In the genomic region with DNA sequence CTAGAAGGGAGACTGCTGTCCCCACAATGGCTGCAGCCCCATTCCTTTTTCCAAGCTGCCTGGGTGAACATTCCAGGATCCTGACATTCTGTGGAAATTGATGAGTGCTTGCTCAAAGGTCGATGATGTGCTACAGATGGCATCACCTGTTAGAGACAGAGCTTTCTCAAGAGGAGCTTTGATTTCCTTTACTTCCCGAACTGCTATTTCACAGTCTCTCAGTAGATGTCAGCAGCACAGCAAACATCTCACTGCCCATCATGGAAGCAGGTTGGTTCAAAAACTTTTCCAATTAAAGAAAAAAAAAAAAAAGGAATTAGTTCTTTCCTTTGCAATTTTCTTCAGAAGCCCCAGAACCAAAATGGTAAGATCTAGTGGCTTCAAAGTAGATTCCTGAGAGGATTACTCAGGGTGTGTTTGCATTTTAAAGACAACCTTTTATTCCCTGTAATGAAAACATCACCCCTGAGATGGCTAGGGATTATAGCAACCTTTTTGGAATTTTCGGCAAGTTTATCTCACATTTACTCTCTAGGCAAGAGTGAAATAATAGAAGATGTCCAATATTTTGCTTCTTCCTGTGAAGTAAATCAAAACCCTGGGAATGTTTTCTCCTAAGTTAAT, we compare ENCODE assay signal across 8 cellular contexts. TPM values are rescaled to one million over a fixed set of nuclear protein-coding genes. Genes with fewer than 3 reads are reported as not detected.
DNase-seq lines count a peak whose midpoint lies in the region; ATAC-seq and TF ChIP-seq lines count a peak whose summit lies in the region.

No MANE protein-coding gene starts in this region.

- DNase-seq in A673 (ENCODE audit: low spot score): peak; percentile 43
- no peak for DNase-seq in H9
- DNase-seq in ascending aorta (ENCODE audit: low spot score in 2 of 2): no peak
- DNase-seq in iris pigment epithelial cell (ENCODE audit: low read depth): peak; percentile 56
- no peak for DNase-seq in CD8-positive, alpha-beta T cell
- no peak for DNase-seq in stimulated activated effector memory CD8-positive, alpha-beta T cell treated with anti-CD3 and anti-CD28 coated beads, Interleukin-12 subunit alpha, Interleukin-12 subunit beta, amount 100 ng/mL, for 72 hours (ENCODE audit: low spot score in 2 of 2)
- no peak for DNase-seq in SIG-M5 treated with dmso at 0.1 percent for 504 hours (lab: John Stamatoyannopoulos, UW; ENCODE audit: unreplicated experiment)

- no peak overlapping the region for H3K9ac ChIP-seq in H9 (ENCODE audit: extremely low read depth, insufficient read length, low read length)

- peaks cover 39 to 57% of the 10 kb centered on the region in 2 experiments for H3K4me1 Mint-ChIP-seq in H9
- peaks cover 6% of the 10 kb centered on the region for H3K4me1 Mint-ChIP-seq in CD8-positive, alpha-beta T cell (ENCODE audit: low read depth)
- no peaks in the 10 kb centered on the region for H3K4me1 Mint-ChIP-seq in stimulated activated effector memory CD8-positive, alpha-beta T cell treated with anti-CD3 and anti-CD28 coated beads, Interleukin-12 subunit alpha, Interleukin-12 subunit beta, amount 100 ng/mL, for 72 hours

- H2AK5ac ChIP-seq in H9 (ENCODE audit: insufficient read length, low read length): no peak overlapping the region

- H3K18ac ChIP-seq in H9 (ENCODE audit: insufficient read length, low read depth, low read length): no peak overlapping the region

- no peaks in the 10 kb centered on the region for H4K20me1 ChIP-seq in H9 (ENCODE audit: control insufficient read depth, insufficient read depth, insufficient read length)

- H4K5ac ChIP-seq in H9 (ENCODE audit: insufficient read length, low read depth, low read length): no peak overlapping the region

- H3K79me1 ChIP-seq in H9 (ENCODE audit: insufficient read depth, low read depth, low read length, poor library complexity, severe bottlenecking): no peaks in the 10 kb centered on the region

- no peak overlapping the region for H4K91ac ChIP-seq in H9 (ENCODE audit: insufficient read length, low read depth, low read length)

- H3K27ac ChIP-seq in A673 (ENCODE audit: low read depth, low read length, poor library complexity, severe bottlenecking): no peak overlapping the region
- no peak overlapping the region for H3K27ac ChIP-seq in H9 (ENCODE audit: insufficient read length, low read depth, low read length)
- H3K27ac ChIP-seq in ascending aorta: no peak overlapping the region
- H3K27ac ChIP-seq in CD8-positive, alpha-beta T cell (ENCODE audit: low read depth, low read length): no peak overlapping the region

- H3K27ac Mint-ChIP-seq in H9: peak overlapping the region in 1 of 3 experiments; percentile 75; a peak in 2 of 7 replicates
- no peak overlapping the region for H3K27ac Mint-ChIP-seq in CD8-positive, alpha-beta T cell
- no peak overlapping the region for H3K27ac Mint-ChIP-seq in stimulated activated effector memory CD8-positive, alpha-beta T cell treated with anti-CD3 and anti-CD28 coated beads, Interleukin-12 subunit alpha, Interleukin-12 subunit beta, amount 100 ng/mL, for 72 hours

- H3K79me2 ChIP-seq in H9 (ENCODE audit: insufficient read depth, low read length): no peaks in the 10 kb centered on the region

- H4K8ac ChIP-seq in H9 (replicated peaks; ENCODE audit: insufficient read length, low read depth, low read length): no peak overlapping the region

- no peak overlapping the region for H2BK120ac ChIP-seq in H9 (ENCODE audit: low read depth, low read length, poor library complexity, severe bottlenecking)

- no peak overlapping the region for H3K4ac ChIP-seq in H9 (ENCODE audit: low read depth, low read length)

- no peak for ATAC-seq in HG03571 (IDR thresholded peaks at IDR 0.05; ENCODE audit: unreplicated experiment)
- no peak for ATAC-seq in CD8-positive, alpha-beta T cell
- no peak for ATAC-seq in stimulated activated effector memory CD8-positive, alpha-beta T cell treated with anti-CD3 and anti-CD28 coated beads, Interleukin-12 subunit alpha, Interleukin-12 subunit beta, amount 100 ng/mL, for 72 hours

- H2BK15ac ChIP-seq in H9 (ENCODE audit: low read depth, low read length): no peak overlapping the region

- H3K4me1 ChIP-seq in A673 (ENCODE audit: insufficient read depth, low read length, poor library complexity, severe bottlenecking) (no peaks in the 10 kb centered on the region), H9 (ENCODE audit: insufficient read depth, low read length) (0 out of 2 replicates have a peak, but pooled peaks cover 4% of the 10 kb centered on the region), ascending aorta (peaks cover 0 to 2% of the 10 kb centered on the region in 2 donors)
- no peaks in the 10 kb centered on the region for H3K4me1 ChIP-seq in CD8-positive, alpha-beta T cell (ENCODE audit: insufficient read depth, low read length)

- no peaks in the 10 kb centered on the region for H3K23me2 ChIP-seq in H9 (ENCODE audit: insufficient read length, low read depth, low read length, poor library complexity, severe bottlenecking)

- H2BK20ac ChIP-seq in H9 (ENCODE audit: low read depth, low read length, poor library complexity, severe bottlenecking): no peak overlapping the region

- no peak overlapping the region for H3K23ac ChIP-seq in H9 (ENCODE audit: insufficient read length, low read depth, low read length)

- H3K36me3 ChIP-seq in A673 (ENCODE audit: insufficient read depth, low read length, poor library complexity, severe bottlenecking) (no peaks in the 10 kb centered on the region), ascending aorta (no peaks in the 10 kb centered on the region)
- H3K36me3 ChIP-seq in CD8-positive, alpha-beta T cell (ENCODE audit: insufficient read depth, low read length): no peaks in the 10 kb centered on the region

- H3K4me3 Mint-ChIP-seq in H9: no peak overlapping the region
- no peak overlapping the region for H3K4me3 Mint-ChIP-seq in CD8-positive, alpha-beta T cell
- no peak overlapping the region for H3K4me3 Mint-ChIP-seq in stimulated activated effector memory CD8-positive, alpha-beta T cell treated with anti-CD3 and anti-CD28 coated beads, Interleukin-12 subunit alpha, Interleukin-12 subunit beta, amount 100 ng/mL, for 72 hours

- H3K4me2 ChIP-seq in H9 (ENCODE audit: insufficient read depth, insufficient read length, low read length): no peak overlapping the region

- H3K9me3 ChIP-seq in A673 (ENCODE audit: low read depth, low read length, poor library complexity, severe bottlenecking) (no peaks in the 10 kb centered on the region), H9 (ENCODE audit: control insufficient read depth, low read depth, low read length) (no peaks in the 10 kb centered on the region), ascending aorta (no peaks in the 10 kb centered on the region)
- no peaks in the 10 kb centered on the region for H3K9me3 ChIP-seq in CD8-positive, alpha-beta T cell (ENCODE audit: low read length)

- no TSS peak for BruUV-seq in A673 (replicated peaks; lab: Mats Ljungman, UMichigan)

- no peak overlapping the region for H2AFZ ChIP-seq in H9 (ENCODE audit: low read length)

- no peak overlapping the region for H3T11ph ChIP-seq in H9 (ENCODE audit: low read length)

- no peak overlapping the region for H3K56ac ChIP-seq in H9 (ENCODE audit: insufficient read length, low read depth, low read length)

- no peak overlapping the region for H3K14ac ChIP-seq in H9 (ENCODE audit: insufficient read depth, low read length)

- no peaks in the 10 kb centered on the region for H3K36me3 Mint-ChIP-seq in H9 (ENCODE audit: insufficient read depth in 1 of 3, low read depth in 3 of 3)
- H3K36me3 Mint-ChIP-seq in CD8-positive, alpha-beta T cell: no peaks in the 10 kb centered on the region
- H3K36me3 Mint-ChIP-seq in stimulated activated effector memory CD8-positive, alpha-beta T cell treated with anti-CD3 and anti-CD28 coated beads, Interleukin-12 subunit alpha, Interleukin-12 subunit beta, amount 100 ng/mL, for 72 hours: no peaks in the 10 kb centered on the region

- CTCF ChIA-PET in A673 (lab: Charles Lee): interaction anchor here (0.6 to 2.7 kb wide), 15 partner anchors 14 to 437 kb away, joined by 3 to 85 read pairs (median 4); no protein-coding TSS in a partner anchor
- CTCF ChIA-PET in CD8-positive, alpha-beta T cell (lab: Charles Lee): interaction anchor here (0.6 to 1.7 kb wide), 3 partner anchors 70 to 981 kb away, joined by 3 to 4 read pairs (median 3); no protein-coding TSS in a partner anchor

- H2BK12ac ChIP-seq in H9 (ENCODE audit: insufficient read length, low read depth, low read length): no peak overlapping the region

- TF ChIP-seq CTCF in A673 (conservative IDR thresholded peaks at IDR 0.05; ENCODE audit: low read depth, low read length) (peak; percentile 69), H9 (conservative IDR thresholded peaks at IDR 0.05) (peak; percentile 68), ascending aorta (IDR thresholded peaks at IDR 0.05) (peak; percentile 26 to 55 (median 34))
- TF ChIP-seq CTCF in CD8-positive, alpha-beta T cell (IDR thresholded peaks at IDR 0.05): no peak

- intact Hi-C loops in A673 (cut with micrococcal nuclease; ENCODE audit: unreplicated experiment): loop anchor here (2.0 kb wide), 2 partner anchors 110 to 316 kb away; no protein-coding TSS in a partner anchor
- intact Hi-C loops in ascending aorta (cut with DNase I): loop anchor here (2.0 to 5.0 kb wide), 2 partner anchors 111 to 316 kb away; no protein-coding TSS in a partner anchor
- intact Hi-C loops in CD8-positive, alpha-beta T cell (cut with DNase I, micrococcal nuclease): no loop called here

- POLR2A ChIA-PET in A673 (lab: Charles Lee; ENCODE audit: low non-redundant PET): interaction anchor here (0.6 to 0.7 kb wide), 2 partner anchors 293 to 1155 kb away, joined by 6 to 10 read pairs; no protein-coding TSS in a partner anchor
- POLR2A ChIA-PET in CD8-positive, alpha-beta T cell (lab: Charles Lee): no interaction called here

- H3K27me3 ChIP-seq in A673 (replicated peaks; ENCODE audit: insufficient read depth, low read depth, low read length, poor library complexity) (no peaks in the 10 kb centered on the region), H9 (ENCODE audit: insufficient read depth, low read length) (no peaks in the 10 kb centered on the region), ascending aorta (no peaks in the 10 kb centered on the region)
- H3K27me3 ChIP-seq in CD8-positive, alpha-beta T cell (ENCODE audit: insufficient read depth, low read length): no peaks in the 10 kb centered on the region

- WGBS in H9 (ENCODE audit: extremely low coverage, insufficient read length, low lambda C conversion rate): no CpG with 5 or more reads among the region's 3 CpGs

- no peak overlapping the region for H2BK5ac ChIP-seq in H9 (ENCODE audit: insufficient read length, low read length)

- H3K9me3 Mint-ChIP-seq in H9: no peaks in the 10 kb centered on the region; a peak in 1 of 5 replicates
- no peaks in the 10 kb centered on the region for H3K9me3 Mint-ChIP-seq in CD8-positive, alpha-beta T cell
- H3K9me3 Mint-ChIP-seq in stimulated activated effector memory CD8-positive, alpha-beta T cell treated with anti-CD3 and anti-CD28 coated beads, Interleukin-12 subunit alpha, Interleukin-12 subunit beta, amount 100 ng/mL, for 72 hours: no peaks in the 10 kb centered on the region

- H3K4me3 ChIP-seq in A673 (ENCODE audit: low read depth, low read length, poor library complexity, severe bottlenecking) (no peak overlapping the region), ascending aorta (no peak overlapping the region)
- no peak overlapping the region for H3K4me3 ChIP-seq in CD8-positive, alpha-beta T cell (ENCODE audit: low read depth, low read length)

- H3K27me3 Mint-ChIP-seq in H9 (ENCODE audit: low read depth): peaks cover 5% of the 10 kb centered on the region
- no peaks in the 10 kb centered on the region for H3K27me3 Mint-ChIP-seq in CD8-positive, alpha-beta T cell (ENCODE audit: low read depth)

RNA-seq across cellular contexts. Expression of a gene that starts 44.8 kb away (rescaled TPM):
- total RNA-seq in A673 (2021): 106 and 115 TPM in 2 replicates
- 59.8 and 67.3 TPM in 2 replicates for total RNA-seq in H9 (2021)
- 24.9 TPM for total RNA-seq in ascending aorta
- total RNA-seq in CD8-positive, alpha-beta T cell: 100 to 1,000 TPM in 1 of 2 experiments, 10 to 100 TPM in 1; 96.7 to 103 TPM

Comparison
In these comparisons a context has a peak if more than half of its experiments do, and no peak if none do; other contexts are left out.
1. DNase-seq: peak in A673 (single experiment) and iris pigment epithelial cell (single experiment); none in H9 (single experiment), ascending aorta (0 of 2), CD8-positive, alpha-beta T cell (0 of 7), stimulated activated effector memory CD8-positive, alpha-beta T cell treated with anti-CD3 and anti-CD28 coated beads, Interleukin-12 subunit alpha, Interleukin-12 subunit beta, amount 100 ng/mL, for 72 hours (0 of 2) and SIG-M5 treated with dmso at 0.1 percent for 504 hours (single experiment).
2. intact Hi-C loops: an anchor here in A673 (2.0 kb wide) and ascending aorta (2.0 to 5.0 kb wide); none called in CD8-positive, alpha-beta T cell.